In the genomic region with DNA sequence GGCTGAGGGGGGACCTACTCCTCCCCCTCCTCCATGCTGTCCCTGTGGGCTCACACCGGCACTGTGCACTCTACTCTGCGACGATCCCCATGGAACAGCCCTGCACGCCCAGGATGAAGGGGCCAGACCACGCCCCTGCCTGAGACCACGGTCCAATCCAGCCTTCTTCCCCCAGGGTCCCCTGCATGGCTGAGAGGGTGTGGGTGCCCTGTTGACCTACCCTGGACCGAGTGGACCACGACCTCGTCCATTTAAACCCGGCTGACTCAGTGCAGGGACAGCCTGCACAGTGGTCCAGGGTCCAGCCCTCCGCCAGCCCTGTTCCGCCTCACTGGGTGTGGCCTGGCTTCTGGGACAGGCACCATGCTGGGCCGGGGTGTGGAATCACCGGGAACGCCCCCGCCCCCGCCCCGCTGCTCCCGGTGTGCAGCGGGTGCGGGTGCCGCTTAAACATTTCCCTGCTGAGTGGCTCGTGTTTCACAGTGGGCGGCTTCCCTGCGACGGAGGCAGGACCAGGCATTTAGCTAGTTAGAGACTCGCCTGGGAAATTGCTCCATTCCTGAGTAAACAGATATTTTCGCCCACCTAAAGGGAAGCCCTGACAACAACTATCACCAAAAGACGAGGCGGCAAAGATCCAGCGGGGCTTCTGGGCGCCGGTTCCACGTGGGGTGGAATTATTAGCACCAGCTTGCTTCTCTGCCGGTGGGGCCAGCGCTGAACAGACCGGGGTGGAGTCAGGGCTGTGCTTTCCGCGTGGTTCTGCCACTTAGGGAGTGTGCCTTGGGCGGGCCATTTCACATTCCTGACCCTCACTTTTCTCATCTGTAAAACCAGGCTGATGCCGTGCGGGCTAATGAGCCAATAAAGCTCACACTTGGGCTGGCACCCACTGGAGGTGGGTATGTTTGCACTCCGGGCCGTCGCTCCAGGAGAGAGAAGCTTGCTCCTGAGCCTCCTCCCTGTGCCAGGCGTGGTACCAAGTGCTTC, we compare ENCODE assay signal across 1 cellular context.
TF ChIP-seq lines count a peak whose summit lies in the region.

No MANE protein-coding gene starts in this region.

TF ChIP-seq in K562, 482 proteins besides CTCF, POLR2A, EP300 and RAD21 (continued from another document):
- TF ChIP-seq, protein P1, sequence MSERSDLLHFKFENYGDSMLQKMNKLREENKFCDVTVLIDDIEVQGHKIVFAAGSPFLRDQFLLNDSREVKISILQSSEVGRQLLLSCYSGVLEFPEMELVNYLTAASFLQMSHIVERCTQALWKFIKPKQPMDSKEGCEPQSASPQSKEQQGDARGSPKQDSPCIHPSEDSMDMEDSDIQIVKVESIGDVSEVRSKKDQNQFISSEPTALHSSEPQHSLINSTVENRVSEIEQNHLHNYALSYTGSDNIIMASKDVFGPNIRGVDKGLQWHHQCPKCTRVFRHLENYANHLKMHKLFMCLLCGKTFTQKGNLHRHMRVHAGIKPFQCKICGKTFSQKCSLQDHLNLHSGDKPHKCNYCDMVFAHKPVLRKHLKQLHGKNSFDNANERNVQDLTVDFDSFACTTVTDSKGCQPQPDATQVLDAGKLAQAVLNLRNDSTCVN (CRISPR knock-in tag; IDR thresholded peaks at IDR 0.05): no peak
TF ChIP-seq in K562: peak in this region for 1.
